12 cellular contexts compared by ENCODE assay signal in genomic region chr12:112924986-112925385, GRCh38. TPM values are rescaled to one million over a fixed set of nuclear protein-coding genes. Genes with fewer than 3 reads are reported as not detected.
DNase-seq lines count a peak whose midpoint lies in the region; ATAC-seq and TF ChIP-seq lines count a peak whose summit lies in the region.
"Had no signal": no experiment of that assay in that cellular context is flagged by ENCODE, and none has a peak within 500 bp of the region (broad histone marks: within the 10 kb centered on the region; RNA-seq: fewer than 3 reads in every experiment).

No MANE protein-coding gene starts in this region.

- intact Hi-C loops in left ventricle myocardium superior (cut with micrococcal nuclease) = no loop called here

- no peak overlapping the region for H3K4me3 ChIP-seq in BLaER1 treated with 17β-estradiol and CSF1 and Interleukin-3, amounts not matched to agents 10 nM and 100 nM
- H3K4me3 ChIP-seq in hepatocyte = no peak overlapping the region

- no peak overlapping the region for H3K4me3 Mint-ChIP-seq in T-helper 2 cell treated with Interferon-gamma antibody and Interleukin-4, amounts not matched to agents 5 μg/mL and 100 μg/mL, for 36 hours
- H3K4me3 Mint-ChIP-seq in nephron progenitor cell = no peak overlapping the region

- peaks cover 0 to 17% (median 0%) of the 10 kb centered on the region in 11 experiments; a peak in 4 of 22 replicates for H3K36me3 ChIP-seq in BLaER1 treated with 17β-estradiol and CSF1 and Interleukin-3, amounts not matched to agents 10 nM and 100 nM
- H3K36me3 ChIP-seq in hepatocyte (replicated peaks; ENCODE audit: insufficient read depth, low read depth) = no peaks in the 10 kb centered on the region

- DNase-seq in hepatocyte (ENCODE audit: low spot score) (peak; percentile 13), HuH-7 (ENCODE audit: low spot score) (no peak), nephron progenitor cell (no peak), left ventricle myocardium superior (no peak)
- no peak for DNase-seq in T-helper 2 cell treated with Interferon-gamma antibody and Interleukin-4, amounts not matched to agents 5 μg/mL and 100 μg/mL, for 36 hours (ENCODE audit: low spot score)
- DNase-seq: foreskin fibroblast, NCI-H1694 treated with DMSO at 0.1 percent for 48 hours, SHP77 treated with DMSO at 0.1 percent for 48 hours had no signal

- H3K27me3 Mint-ChIP-seq in T-helper 2 cell treated with Interferon-gamma antibody and Interleukin-4, amounts not matched to agents 5 μg/mL and 100 μg/mL, for 36 hours (ENCODE audit: low read depth) = no peaks in the 10 kb centered on the region
- H3K27me3 Mint-ChIP-seq in nephron progenitor cell (ENCODE audit: low read depth, poor library complexity) = peaks cover 26% of the 10 kb centered on the region

- H3K4me1 ChIP-seq in BLaER1 treated with 17β-estradiol and CSF1 and Interleukin-3, amounts not matched to agents 10 nM and 100 nM = peaks cover 0 to 11% (median 5%) of the 10 kb centered on the region in 10 experiments; a peak in 6 of 20 replicates
- H3K4me1 ChIP-seq in hepatocyte (ENCODE audit: insufficient read depth) = no peaks in the 10 kb centered on the region

- peaks cover 3% of the 10 kb centered on the region for H3K4me1 Mint-ChIP-seq in T-helper 2 cell treated with Interferon-gamma antibody and Interleukin-4, amounts not matched to agents 5 μg/mL and 100 μg/mL, for 36 hours (ENCODE audit: low read depth)
- peaks cover 4% of the 10 kb centered on the region for H3K4me1 Mint-ChIP-seq in nephron progenitor cell

- 44% methylated on average over 7 of the region's 7 CpGs for WGBS in hepatocyte (ENCODE audit: low lambda C conversion rate, missing lambda C conversion rate)

- H3K27me3 ChIP-seq in BLaER1 treated with 17β-estradiol and CSF1 and Interleukin-3, amounts not matched to agents 10 nM and 100 nM = no peaks in the 10 kb centered on the region
- H3K27me3 ChIP-seq in hepatocyte = no peaks in the 10 kb centered on the region

- H3K36me3 Mint-ChIP-seq in T-helper 2 cell treated with Interferon-gamma antibody and Interleukin-4, amounts not matched to agents 5 μg/mL and 100 μg/mL, for 36 hours (ENCODE audit: low read depth) = peaks cover 43% of the 10 kb centered on the region
- no peaks in the 10 kb centered on the region for H3K36me3 Mint-ChIP-seq in nephron progenitor cell (ENCODE audit: low read depth)

- H3K9ac ChIP-seq in BLaER1 treated with 17β-estradiol and CSF1 and Interleukin-3, amounts not matched to agents 10 nM and 100 nM = no peak overlapping the region

- TF ChIP-seq CTCF in hepatocyte (IDR thresholded peaks at IDR 0.05; ENCODE audit: poor library complexity) (no peak), nephron progenitor cell (IDR thresholded peaks at IDR 0.05) (no peak)

- H3K9me2 ChIP-seq in hepatocyte (replicated peaks; ENCODE audit: insufficient read depth) = no peaks in the 10 kb centered on the region

- no peak overlapping the region for H2AFZ ChIP-seq in hepatocyte

- ATAC-seq in GM19438 (IDR thresholded peaks at IDR 0.05; ENCODE audit: low read depth, unreplicated experiment) (peak; percentile 79), HG03095 (IDR thresholded peaks at IDR 0.05; ENCODE audit: unreplicated experiment) (peak; percentile 58), left ventricle myocardium superior (no peak)

- H3K9me3 Mint-ChIP-seq in T-helper 2 cell treated with Interferon-gamma antibody and Interleukin-4, amounts not matched to agents 5 μg/mL and 100 μg/mL, for 36 hours = peaks cover 9% of the 10 kb centered on the region
- H3K9me3 Mint-ChIP-seq in nephron progenitor cell = peaks cover 16% of the 10 kb centered on the region

- H3K9me3 ChIP-seq in BLaER1 treated with 17β-estradiol and CSF1 and Interleukin-3, amounts not matched to agents 10 nM and 100 nM (replicated peaks in 1 of 11) = peaks cover 5 to 26% (median 17%) of the 10 kb centered on the region in 11 experiments; a peak in 19 of 22 replicates
- H3K9me3 ChIP-seq in hepatocyte (ENCODE audit: low read depth) = no peaks in the 10 kb centered on the region

- peak overlapping the region in 10 of 11 experiments; percentile 5 to 42 (median 26); a peak in 7 of 22 replicates for H3K4me2 ChIP-seq in BLaER1 treated with 17β-estradiol and CSF1 and Interleukin-3, amounts not matched to agents 10 nM and 100 nM
- peak overlapping the region; percentile 55 for H3K4me2 ChIP-seq in hepatocyte

- no peaks in the 10 kb centered on the region for H3K79me2 ChIP-seq in hepatocyte

- H4K20me1 ChIP-seq in BLaER1 treated with 17β-estradiol and CSF1 and Interleukin-3, amounts not matched to agents 10 nM and 100 nM = no peaks in the 10 kb centered on the region
- H4K20me1 ChIP-seq in hepatocyte (ENCODE audit: insufficient read depth, poor library complexity, severe bottlenecking) = no peaks in the 10 kb centered on the region

- no peak overlapping the region for H3K27ac Mint-ChIP-seq in T-helper 2 cell treated with Interferon-gamma antibody and Interleukin-4, amounts not matched to agents 5 μg/mL and 100 μg/mL, for 36 hours
- no peak overlapping the region for H3K27ac Mint-ChIP-seq in nephron progenitor cell

- H3K27ac ChIP-seq in BLaER1 treated with 17β-estradiol and CSF1 and Interleukin-3, amounts not matched to agents 10 nM and 100 nM = no peak overlapping the region
- H3K27ac ChIP-seq in hepatocyte = peak overlapping the region; percentile 85
- H3K27ac ChIP-seq: HL-60 had no signal

RNA-seq across cellular contexts. Expression of gene OAS3, which starts 13.3 kb away (rescaled TPM):
- total RNA-seq in hepatocyte (9.0 and 15.0 TPM in 2 replicates), left ventricle myocardium superior (6.2 TPM)
- polyA plus RNA-seq in hepatocyte = 5.5 and 6.6 TPM in 2 replicates

RNA-seq across cellular contexts. Expression of gene OAS1, which starts 18.2 kb away (rescaled TPM):
- total RNA-seq in hepatocyte (25.0 and 34.9 TPM in 2 replicates), left ventricle myocardium superior (8.1 TPM)
- polyA plus RNA-seq in hepatocyte = 18.6 and 24.2 TPM in 2 replicates

RNA-seq across cellular contexts. Expression of gene OAS2, which starts 53.3 kb away (rescaled TPM):
- total RNA-seq in hepatocyte (0.44 and 0.50 TPM in 2 replicates), left ventricle myocardium superior (8.0 TPM)
- polyA plus RNA-seq in hepatocyte = not detected in 2 replicates
